Comparison of ENCODE assay signal across 8 cellular contexts in genomic region chr18:35143615-35144596, GRCh38.
DNase-seq lines count a peak whose midpoint lies in the region; ATAC-seq and TF ChIP-seq lines count a peak whose summit lies in the region.

No MANE protein-coding gene starts in this region.

- H3K4me1 ChIP-seq in CD8-positive, alpha-beta T cell (ENCODE audit: insufficient read depth, low read length): no peaks in the 10 kb centered on the region
- no peaks in the 10 kb centered on the region for H3K4me1 ChIP-seq in MM.1S (ENCODE audit: low read length)
- H3K4me1 ChIP-seq in RWPE2 (ENCODE audit: insufficient read depth, poor library complexity, severe bottlenecking): no peaks in the 10 kb centered on the region

- no peak overlapping the region for H3K4me3 Mint-ChIP-seq in CD8-positive, alpha-beta T cell
- no peak overlapping the region for H3K4me3 Mint-ChIP-seq in stimulated activated effector memory CD8-positive, alpha-beta T cell treated with anti-CD3 and anti-CD28 coated beads, Interleukin-12 subunit alpha, Interleukin-12 subunit beta, amount 100 ng/mL, for 72 hours

- ATAC-seq in CD8-positive, alpha-beta T cell: peak; percentile 65
- ATAC-seq in RWPE2 (ENCODE audit: low read depth): peak; percentile 84
- no peak for ATAC-seq in stimulated activated effector memory CD8-positive, alpha-beta T cell treated with anti-CD3 and anti-CD28 coated beads, Interleukin-12 subunit alpha, Interleukin-12 subunit beta, amount 100 ng/mL, for 72 hours

- no peaks in the 10 kb centered on the region for H3K27me3 Mint-ChIP-seq in CD8-positive, alpha-beta T cell (ENCODE audit: low read depth)

- H4K20me1 ChIP-seq in MM.1S (ENCODE audit: insufficient read depth, low read length): no peaks in the 10 kb centered on the region

- H3K27ac Mint-ChIP-seq in CD8-positive, alpha-beta T cell: no peak overlapping the region
- no peak overlapping the region for H3K27ac Mint-ChIP-seq in stimulated activated effector memory CD8-positive, alpha-beta T cell treated with anti-CD3 and anti-CD28 coated beads, Interleukin-12 subunit alpha, Interleukin-12 subunit beta, amount 100 ng/mL, for 72 hours

- TF ChIP-seq CTCF in CD8-positive, alpha-beta T cell (IDR thresholded peaks at IDR 0.05): no peak
- TF ChIP-seq CTCF in MM.1S (IDR thresholded peaks at IDR 0.05; ENCODE audit: low read length) (peak; percentile 28), RWPE2 (IDR thresholded peaks at IDR 0.05; ENCODE audit: poor library complexity, severe bottlenecking) (peak; percentile 81), cardiac fibroblast (IDR thresholded peaks at IDR 0.05; ENCODE audit: low read depth, low read length) (peak; percentile 80), kidney epithelial cell (IDR thresholded peaks at IDR 0.05; ENCODE audit: insufficient read depth, low read length, poor library complexity, severe bottlenecking) (peak; percentile 87)

- CTCF ChIA-PET in CD8-positive, alpha-beta T cell (lab: Charles Lee): interaction anchor here (0.7 to 5.5 kb wide), 20 partner anchors 13 to 280 kb away, joined by 3 to 101 read pairs (median 4); no protein-coding TSS in a partner anchor

- H2AFZ ChIP-seq in MM.1S (ENCODE audit: low read length): no peak overlapping the region

- no peak overlapping the region for H3K9ac ChIP-seq in MM.1S (ENCODE audit: low read length)

- H3K9me3 ChIP-seq in CD8-positive, alpha-beta T cell (ENCODE audit: low read length): no peaks in the 10 kb centered on the region
- no peaks in the 10 kb centered on the region for H3K9me3 ChIP-seq in MM.1S (replicated peaks; ENCODE audit: insufficient read depth, low read length)
- H3K9me3 ChIP-seq in RWPE2 (ENCODE audit: severe bottlenecking): no peaks in the 10 kb centered on the region

- peaks cover 4% of the 10 kb centered on the region for H3K9me3 Mint-ChIP-seq in CD8-positive, alpha-beta T cell
- H3K9me3 Mint-ChIP-seq in stimulated activated effector memory CD8-positive, alpha-beta T cell treated with anti-CD3 and anti-CD28 coated beads, Interleukin-12 subunit alpha, Interleukin-12 subunit beta, amount 100 ng/mL, for 72 hours: peaks cover 4% of the 10 kb centered on the region

- POLR2A ChIA-PET in CD8-positive, alpha-beta T cell (lab: Charles Lee): interaction anchor here (0.6 to 1.0 kb wide), 2 partner anchors 114 to 117 kb away, joined by 4 to 5 read pairs; no protein-coding TSS in a partner anchor

- no peak overlapping the region for H3K4me3 ChIP-seq in CD8-positive, alpha-beta T cell (ENCODE audit: low read depth, low read length)
- no peak overlapping the region for H3K4me3 ChIP-seq in MM.1S (ENCODE audit: low read length)
- no peak overlapping the region for H3K4me3 ChIP-seq in RWPE2 (ENCODE audit: severe bottlenecking)
- H3K4me3 ChIP-seq in cardiac fibroblast (replicated peaks in 1 of 2; ENCODE audit: low read depth in 2 of 2, low read length in 2 of 2): no peak overlapping the region
- H3K4me3 ChIP-seq in kidney epithelial cell (ENCODE audit: low read depth, low read length): no peak overlapping the region

- no peaks in the 10 kb centered on the region for H3K9me2 ChIP-seq in MM.1S (replicated peaks; ENCODE audit: insufficient read depth, low read length)

- H3K4me2 ChIP-seq in MM.1S (ENCODE audit: low read depth, low read length): no peak overlapping the region

- DNase-seq in CD8-positive, alpha-beta T cell: peak in 6 of 7 experiments; percentile 15 to 57 (median 34)
- peak; percentile 20 for DNase-seq in GM19240 (ENCODE audit: insufficient read length, low spot score)
- DNase-seq in MM.1S: no peak
- no peak for DNase-seq in RWPE2 (ENCODE audit: low spot score)
- peak; percentile 69 to 72 for DNase-seq in cardiac fibroblast (ENCODE audit: low read depth in 2 of 2)
- DNase-seq in kidney epithelial cell (ENCODE audit: low read depth): no peak
- peak; percentile 45 for DNase-seq in stimulated activated CD4-positive, alpha-beta T cell treated with anti-CD3 and anti-CD28 coated beads, Interleukin-4, amount 100 ng/mL, for 24 hours
- DNase-seq in stimulated activated effector memory CD8-positive, alpha-beta T cell treated with anti-CD3 and anti-CD28 coated beads, Interleukin-12 subunit alpha, Interleukin-12 subunit beta, amount 100 ng/mL, for 72 hours (ENCODE audit: low spot score in 2 of 2): no peak

- peaks cover 58% of the 10 kb centered on the region for H3K36me3 Mint-ChIP-seq in CD8-positive, alpha-beta T cell
- H3K36me3 Mint-ChIP-seq in stimulated activated effector memory CD8-positive, alpha-beta T cell treated with anti-CD3 and anti-CD28 coated beads, Interleukin-12 subunit alpha, Interleukin-12 subunit beta, amount 100 ng/mL, for 72 hours: peaks cover 42% of the 10 kb centered on the region

- no peaks in the 10 kb centered on the region for H3F3A ChIP-seq in MM.1S (ENCODE audit: insufficient read depth, low read length)

- peaks cover 11% of the 10 kb centered on the region for H3K36me3 ChIP-seq in CD8-positive, alpha-beta T cell (ENCODE audit: insufficient read depth, low read length)
- H3K36me3 ChIP-seq in MM.1S (replicated peaks; ENCODE audit: insufficient read depth, low read length): no peaks in the 10 kb centered on the region
- no peaks in the 10 kb centered on the region for H3K36me3 ChIP-seq in RWPE2 (ENCODE audit: low read depth)
- no peaks in the 10 kb centered on the region for H3K36me3 ChIP-seq in kidney epithelial cell (ENCODE audit: control insufficient read depth, insufficient read depth, low read length)

- no peak overlapping the region for H3K27ac ChIP-seq in CD8-positive, alpha-beta T cell (ENCODE audit: low read depth, low read length)
- H3K27ac ChIP-seq in MM.1S (ENCODE audit: low read length) (no peak overlapping the region), RWPE2 (ENCODE audit: poor library complexity, severe bottlenecking) (no peak overlapping the region)

- no peaks in the 10 kb centered on the region for H3K27me3 ChIP-seq in CD8-positive, alpha-beta T cell (ENCODE audit: insufficient read depth, low read length)
- no peaks in the 10 kb centered on the region for H3K27me3 ChIP-seq in MM.1S (replicated peaks; ENCODE audit: insufficient read depth, low read length)
- H3K27me3 ChIP-seq in RWPE2 (ENCODE audit: insufficient read depth, poor library complexity, severe bottlenecking): no peaks in the 10 kb centered on the region
- H3K27me3 ChIP-seq in kidney epithelial cell (ENCODE audit: control insufficient read depth, insufficient read depth, low read length): no peaks in the 10 kb centered on the region

- no peaks in the 10 kb centered on the region for H3K79me2 ChIP-seq in MM.1S (ENCODE audit: low read length)

- peaks cover 4% of the 10 kb centered on the region for H3K4me1 Mint-ChIP-seq in CD8-positive, alpha-beta T cell (ENCODE audit: low read depth)
- peaks cover 5% of the 10 kb centered on the region for H3K4me1 Mint-ChIP-seq in stimulated activated effector memory CD8-positive, alpha-beta T cell treated with anti-CD3 and anti-CD28 coated beads, Interleukin-12 subunit alpha, Interleukin-12 subunit beta, amount 100 ng/mL, for 72 hours

- intact Hi-C loops in CD8-positive, alpha-beta T cell (cut with DNase I, micrococcal nuclease): loop anchor here (1.0 to 10.0 kb wide), 5 partner anchors 117 to 279 kb away; no protein-coding TSS in a partner anchor

Comparison
In these comparisons a context has a peak if more than half of its experiments do, and no peak if none do; other contexts are left out.
1. DNase-seq: peak in CD8-positive, alpha-beta T cell (6 of 7), GM19240 (single experiment), cardiac fibroblast (2 of 2) and stimulated activated CD4-positive, alpha-beta T cell treated with anti-CD3 and anti-CD28 coated beads, Interleukin-4, amount 100 ng/mL, for 24 hours (single experiment); none in MM.1S (single experiment), RWPE2 (single experiment), kidney epithelial cell (single experiment) and stimulated activated effector memory CD8-positive, alpha-beta T cell treated with anti-CD3 and anti-CD28 coated beads, Interleukin-12 subunit alpha, Interleukin-12 subunit beta, amount 100 ng/mL, for 72 hours (0 of 2).